8 cellular contexts compared by ENCODE assay signal in the genomic region with DNA sequence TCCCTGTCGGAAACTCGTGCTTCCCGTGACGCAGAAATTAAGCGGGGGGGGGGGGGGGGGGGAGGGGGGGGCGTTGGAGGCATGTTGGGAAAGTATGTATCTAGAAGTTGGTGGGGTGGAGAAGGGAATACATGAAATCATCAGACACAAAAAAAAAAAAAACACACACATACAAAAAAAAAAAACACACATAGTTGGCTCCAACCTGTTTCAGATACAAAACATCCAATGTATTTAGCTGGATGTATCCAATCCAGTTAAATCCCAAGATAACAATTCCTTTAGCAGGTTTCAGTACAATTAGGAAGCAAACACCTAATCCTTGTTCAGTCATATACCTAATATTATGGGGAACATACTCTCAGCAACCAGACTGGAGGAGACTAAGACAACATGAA. TPM values are rescaled to one million over a fixed set of nuclear protein-coding genes. Genes with fewer than 3 reads are reported as not detected.
DNase-seq lines count a peak whose midpoint lies in the region; ATAC-seq and TF ChIP-seq lines count a peak whose summit lies in the region.

No MANE protein-coding gene starts in this region.

- no peak for ATAC-seq in GM19397 (IDR thresholded peaks at IDR 0.05; ENCODE audit: unreplicated experiment)

- DNase-seq in AG04449 (ENCODE audit: low read depth, low spot score), result no peak
- peak; percentile 68 for DNase-seq in choroid plexus epithelial cell (ENCODE audit: low read depth)
- DNase-seq in HCEC 1CT, result no peak
- no peak for DNase-seq in GM10266 (ENCODE audit: extremely low spot score)
- DNase-seq in DMS53 treated with DMSO at 0.1 percent for 48 hours (lab: John Stamatoyannopoulos, UW; ENCODE audit: unreplicated experiment), result no peak

- H3K4me3 ChIP-seq in AG04449 (ENCODE audit: low read depth, low read length) (peak overlapping the region; percentile 90), choroid plexus epithelial cell (ENCODE audit: low read depth, low read length) (peak overlapping the region; percentile 92), muscle layer of duodenum (ENCODE audit: low read depth in 1 of 2, low read length in 2 of 2) (peak overlapping the region; percentile 83 to 89)

- H3K36me3 ChIP-seq in muscle layer of duodenum (ENCODE audit: control insufficient read depth in 1 of 2, insufficient read depth in 2 of 2, low read length in 2 of 2), result peaks cover 0 to 5% of the 10 kb centered on the region in 2 donors

- TF ChIP-seq CTCF in AG04449 (IDR thresholded peaks at IDR 0.05; ENCODE audit: insufficient read depth, low read length, missing control alignments), result no peak
- TF ChIP-seq CTCF in choroid plexus epithelial cell (conservative IDR thresholded peaks at IDR 0.05; ENCODE audit: low read depth, low read length), result no peak
- no peak for TF ChIP-seq CTCF in GM10266 (IDR thresholded peaks at IDR 0.05; ENCODE audit: control insufficient read depth, insufficient read depth, low read depth, missing control alignments)

- no peak overlapping the region for H3K27ac ChIP-seq in muscle layer of duodenum (ENCODE audit: low read length)

- H3K4me1 ChIP-seq in muscle layer of duodenum (ENCODE audit: control insufficient read depth in 1 of 2, insufficient read depth in 2 of 2, low read length in 2 of 2), result peaks cover 0 to 13% of the 10 kb centered on the region in 2 donors

- CTCF ChIA-PET in AG04449 (lab: Yijun Ruan, JAX), result no interaction called here

- POLR2A ChIA-PET in AG04449 (lab: Yijun Ruan, JAX), result interaction anchor here (0.5 kb wide), 1 partner anchor 93 kb away, joined by 3 read pairs; a partner anchor contains a TSS

- no peaks in the 10 kb centered on the region for H3K27me3 ChIP-seq in muscle layer of duodenum (ENCODE audit: low read depth, low read length)

- no peaks in the 10 kb centered on the region for H3K27me3 Mint-ChIP-seq in IgD-negative memory B cell

- H3K36me3 Mint-ChIP-seq in IgD-negative memory B cell, result no peaks in the 10 kb centered on the region

- H3K4me3 Mint-ChIP-seq in IgD-negative memory B cell, result peak overlapping the region; percentile 89 to 99 (median 96)

- peaks cover 13 to 28% (median 20%) of the 10 kb centered on the region in 3 donors for H3K4me1 Mint-ChIP-seq in IgD-negative memory B cell

- H3K27ac Mint-ChIP-seq in IgD-negative memory B cell, result peak overlapping the region; percentile 90 to 98 (median 94)

- H3K9me3 ChIP-seq in muscle layer of duodenum (ENCODE audit: control insufficient read depth in 1 of 2, low read length in 2 of 2), result no peaks in the 10 kb centered on the region

- no peaks in the 10 kb centered on the region for H3K9me3 Mint-ChIP-seq in IgD-negative memory B cell

RNA-seq across cellular contexts. Expression of a gene that starts 29.6 kb away (rescaled TPM):
- polyA plus RNA-seq in IgD-negative memory B cell, result 17.1 TPM

RNA-seq across cellular contexts. Expression of a gene that starts 41.8 kb away (rescaled TPM):
- 45.8 TPM for polyA plus RNA-seq in IgD-negative memory B cell
